ENCODE assay signal across 1 cellular context in the genomic region with DNA sequence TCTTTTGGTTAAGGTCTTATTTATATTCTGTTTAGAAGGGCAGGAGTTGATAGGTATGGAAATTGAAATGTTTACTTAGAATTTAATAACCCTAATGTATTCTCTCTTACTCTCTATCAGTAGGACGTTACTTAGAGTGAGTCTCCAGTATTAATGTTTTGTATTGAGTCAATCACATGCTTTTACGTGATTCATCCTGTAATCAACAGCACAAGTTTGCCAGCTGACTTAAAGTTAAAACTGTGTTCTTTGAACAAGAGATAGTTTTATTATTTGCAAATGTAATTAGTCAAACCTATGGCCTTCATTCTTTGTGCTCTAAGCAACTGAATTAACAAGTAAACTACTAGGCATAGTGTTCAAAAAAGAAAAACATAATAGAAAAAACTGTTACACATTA.
TF ChIP-seq lines count a peak whose summit lies in the region.

No MANE protein-coding gene starts in this region.

TF ChIP-seq in GM23338, 12 proteins besides CTCF, POLR2A, EP300 and RAD21 (continued from another document):
- no peak for TF ChIP-seq ZNF462 (CRISPR knock-in tag; IDR thresholded peaks at IDR 0.05)
- TF ChIP-seq EZH2 (IDR thresholded peaks at IDR 0.05; ENCODE audit: low read depth, unreplicated experiment), result no peak
- no peak for TF ChIP-seq REST (IDR thresholded peaks at IDR 0.05; ENCODE audit: unreplicated experiment)
- no peak for TF ChIP-seq ZNF331 (CRISPR knock-in tag; IDR thresholded peaks at IDR 0.05; ENCODE audit: low read depth)
